Comparison of ENCODE assay signal across 15 cellular contexts in genomic region chr12:39958377-39958776, GRCh38.
DNase-seq lines count a peak whose midpoint lies in the region; ATAC-seq and TF ChIP-seq lines count a peak whose summit lies in the region.
"Had no signal": no experiment of that assay in that cellular context is flagged by ENCODE, and none has a peak within 500 bp of the region (broad histone marks: within the 10 kb centered on the region; RNA-seq: fewer than 3 reads in every experiment).

No MANE protein-coding gene starts in this region.

- no peaks in the 10 kb centered on the region for H3K36me3 ChIP-seq in SK-N-SH (replicated peaks in 1 of 2; ENCODE audit: control insufficient read depth in 1 of 2, insufficient read depth in 2 of 2, low read length in 1 of 2)
- H3K36me3 ChIP-seq in Karpas-422 (ENCODE audit: insufficient read depth, low read length) = no peaks in the 10 kb centered on the region
- no peaks in the 10 kb centered on the region for H3K36me3 ChIP-seq in brain microvascular endothelial cell (replicated peaks)
- no peaks in the 10 kb centered on the region for H3K36me3 ChIP-seq in neural progenitor cell
- no peaks in the 10 kb centered on the region for H3K36me3 ChIP-seq in body of pancreas (replicated peaks in 1 of 2; ENCODE audit: insufficient read depth in 1 of 2, low read depth in 2 of 2)

- CTCF ChIA-PET in SK-N-SH (lab: Yijun Ruan, JAX) = no interaction called here

- WGBS in SK-N-SH (ENCODE audit: low lambda C conversion rate) = 79% methylated on average over 3 of the region's 3 CpGs
- 94 to 98% methylated on average over 3 of the region's 3 CpGs for WGBS in body of pancreas, 2 donors

- H3K9me3 Mint-ChIP-seq in neural progenitor cell = peaks cover 3% of the 10 kb centered on the region
- H3K9me3 Mint-ChIP-seq: activated CD4-positive, alpha-beta T cell treated with anti-CD3 and anti-CD28 coated beads, Interleukin-2, amount 10 ng/mL, durations not matched to agents 7 days and 5 days had no signal

- TF ChIP-seq EP300 in SK-N-SH (IDR thresholded peaks at IDR 0.05; ENCODE audit: borderline replicate concordance in 1 of 2, low read depth in 1 of 2, low read length in 1 of 2) = no peak

- DNase-seq in SK-N-SH = no peak
- DNase-seq in Karpas-422 = peak; percentile 46
- DNase-seq in brain microvascular endothelial cell = no peak
- peak; percentile 11 for DNase-seq in neural progenitor cell (ENCODE audit: low spot score)
- no peak for DNase-seq in sciatic nerve (ENCODE audit: low spot score)
- no peak for DNase-seq in body of pancreas
- no peak for DNase-seq in cardiac septum (ENCODE audit: low spot score)
- DNase-seq: activated CD4-positive, alpha-beta T cell treated with anti-CD3 and anti-CD28 coated beads, Interleukin-2, amount 10 ng/mL, durations not matched to agents 7 days and 5 days; AML-193; GDM1; NCI-H226; psoas muscle; substantia nigra had no signal

- no peak for TF ChIP-seq POLR2A in body of pancreas (IDR thresholded peaks at IDR 0.05)

- H3K27me3 ChIP-seq in SK-N-SH (ENCODE audit: insufficient read depth) = no peaks in the 10 kb centered on the region
- H3K27me3 ChIP-seq in Karpas-422 (ENCODE audit: low read length) = no peaks in the 10 kb centered on the region
- H3K27me3 ChIP-seq in brain microvascular endothelial cell (replicated peaks) = no peaks in the 10 kb centered on the region
- no peaks in the 10 kb centered on the region for H3K27me3 ChIP-seq in neural progenitor cell
- H3K27me3 ChIP-seq in body of pancreas = no peaks in the 10 kb centered on the region

- H3K27me3 Mint-ChIP-seq in neural progenitor cell (ENCODE audit: insufficient read depth, low read depth) = no peaks in the 10 kb centered on the region
- H3K27me3 Mint-ChIP-seq: activated CD4-positive, alpha-beta T cell treated with anti-CD3 and anti-CD28 coated beads, Interleukin-2, amount 10 ng/mL, durations not matched to agents 7 days and 5 days had no signal

- H3K9me2 ChIP-seq in SK-N-SH = no peaks in the 10 kb centered on the region
- no peaks in the 10 kb centered on the region for H3K9me2 ChIP-seq in Karpas-422 (replicated peaks; ENCODE audit: insufficient read depth, low read length)

- H3K9me3 ChIP-seq in SK-N-SH (no peaks in the 10 kb centered on the region), Karpas-422 (ENCODE audit: low read length) (no peaks in the 10 kb centered on the region), neural progenitor cell (ENCODE audit: low read depth) (no peaks in the 10 kb centered on the region), body of pancreas (no peaks in the 10 kb centered on the region)
- H3K9me3 ChIP-seq: psoas muscle had no signal

- intact Hi-C loops in sciatic nerve (cut with DNase I) = no loop called here
- intact Hi-C loops in body of pancreas (cut with DNase I) = no loop called here
- intact Hi-C loops in cardiac septum (cut with DNase I) = no loop called here

- peak; percentile 30; the same call in 1 of the 2 replicates for TF ChIP-seq CTCF in SK-N-SH (IDR thresholded peaks at IDR 0.05)
- peak; percentile 31 for TF ChIP-seq CTCF in brain microvascular endothelial cell (IDR thresholded peaks at IDR 0.05; ENCODE audit: low read depth, low read length, missing control alignments)
- peak; percentile 42 for TF ChIP-seq CTCF in neural progenitor cell (IDR thresholded peaks at IDR 0.05)
- no peak for TF ChIP-seq CTCF in body of pancreas (IDR thresholded peaks at IDR 0.05)

- H3K4me1 Mint-ChIP-seq in neural progenitor cell = peaks cover 26% of the 10 kb centered on the region
- H3K4me1 Mint-ChIP-seq: activated CD4-positive, alpha-beta T cell treated with anti-CD3 and anti-CD28 coated beads, Interleukin-2, amount 10 ng/mL, durations not matched to agents 7 days and 5 days had no signal

- H3K4me3 Mint-ChIP-seq in neural progenitor cell = no peak overlapping the region
- H3K4me3 Mint-ChIP-seq: activated CD4-positive, alpha-beta T cell treated with anti-CD3 and anti-CD28 coated beads, Interleukin-2, amount 10 ng/mL, durations not matched to agents 7 days and 5 days had no signal

- H2AFZ ChIP-seq in SK-N-SH (ENCODE audit: low read depth) = no peak overlapping the region
- no peak overlapping the region for H2AFZ ChIP-seq in Karpas-422 (ENCODE audit: low read length)
- H2AFZ ChIP-seq in neural progenitor cell (replicated peaks) = no peak overlapping the region

- H3K4me2 ChIP-seq in SK-N-SH (no peak overlapping the region), Karpas-422 (ENCODE audit: low read depth, low read length, poor library complexity, severe bottlenecking) (no peak overlapping the region), neural progenitor cell (no peak overlapping the region)

- peaks cover 2% of the 10 kb centered on the region for H3K36me3 Mint-ChIP-seq in neural progenitor cell

- H3K4me3 ChIP-seq in SK-N-SH (ENCODE audit: low read depth in 2 of 2, low read length in 1 of 2) = no peak overlapping the region
- H3K4me3 ChIP-seq in Karpas-422 (ENCODE audit: low read length) = no peak overlapping the region
- no peak overlapping the region for H3K4me3 ChIP-seq in brain microvascular endothelial cell (ENCODE audit: low read depth, low read length)
- H3K4me3 ChIP-seq in neural progenitor cell = no peak overlapping the region
- H3K4me3 ChIP-seq in body of pancreas = no peak overlapping the region
- H3K4me3 ChIP-seq: psoas muscle, SK-N-MC had no signal

- H3K27ac ChIP-seq in SK-N-SH (ENCODE audit: low read depth in 2 of 2, low read length in 1 of 2) (no peak overlapping the region), Karpas-422 (ENCODE audit: low read length) (no peak overlapping the region), brain microvascular endothelial cell (no peak overlapping the region), neural progenitor cell (no peak overlapping the region), body of pancreas (no peak overlapping the region)
- H3K27ac ChIP-seq: psoas muscle, SK-N-MC had no signal

- H4K20me1 ChIP-seq in SK-N-SH (ENCODE audit: insufficient read depth) (no peaks in the 10 kb centered on the region), Karpas-422 (ENCODE audit: insufficient read depth, low read depth, low read length) (no peaks in the 10 kb centered on the region), neural progenitor cell (ENCODE audit: low read depth) (no peaks in the 10 kb centered on the region)

- ATAC-seq in SK-N-SH treated with all-trans-retinoic acid at 6 μM for 48 hours = no peak
- no peak for ATAC-seq in sciatic nerve
- no peak for ATAC-seq in body of pancreas
- ATAC-seq: psoas muscle had no signal

- no peak overlapping the region for H3K27ac Mint-ChIP-seq in neural progenitor cell
- H3K27ac Mint-ChIP-seq: activated CD4-positive, alpha-beta T cell treated with anti-CD3 and anti-CD28 coated beads, Interleukin-2, amount 10 ng/mL, durations not matched to agents 7 days and 5 days had no signal

- peak; percentile 18; the same call in 1 of the 2 replicates for TF ChIP-seq RAD21 in SK-N-SH (IDR thresholded peaks at IDR 0.05; ENCODE audit: low read length)

- H3F3A ChIP-seq in SK-N-SH (replicated peaks; ENCODE audit: insufficient read depth) (no peaks in the 10 kb centered on the region), neural progenitor cell (ENCODE audit: low read depth) (no peaks in the 10 kb centered on the region)

- in situ Hi-C loops in brain microvascular endothelial cell (cut with HindIII; ENCODE audit: low pct_ligation_motif_present, low sequenced_read_pairs) = no loop called here

- no peak overlapping the region for H3K9ac ChIP-seq in SK-N-SH
- no peak overlapping the region for H3K9ac ChIP-seq in Karpas-422 (ENCODE audit: low read length)
- H3K9ac ChIP-seq in neural progenitor cell = no peak overlapping the region

- H3K79me2 ChIP-seq in SK-N-SH (ENCODE audit: insufficient read depth) (no peaks in the 10 kb centered on the region), Karpas-422 (ENCODE audit: low read length) (no peaks in the 10 kb centered on the region), neural progenitor cell (ENCODE audit: low read depth) (no peaks in the 10 kb centered on the region)

- POLR2A ChIA-PET in SK-N-SH (lab: Yijun Ruan, JAX) = no interaction called here

- H3K4me1 ChIP-seq in SK-N-SH (ENCODE audit: control insufficient read depth in 1 of 2, insufficient read depth in 2 of 2, low read depth in 1 of 2, low read length in 1 of 2) (no peaks in the 10 kb centered on the region), Karpas-422 (ENCODE audit: low read length) (no peaks in the 10 kb centered on the region), neural progenitor cell (peaks cover 19% of the 10 kb centered on the region), body of pancreas (no peaks in the 10 kb centered on the region)
- H3K4me1 ChIP-seq: psoas muscle had no signal

TF ChIP-seq in SK-N-SH, 30 proteins besides CTCF, POLR2A, EP300 and RAD21 (continues in another document):
- TF ChIP-seq GATA2 (CRISPR knock-in tag; IDR thresholded peaks at IDR 0.05) = no peak
- TF ChIP-seq FOXJ3 (CRISPR knock-in tag; IDR thresholded peaks at IDR 0.05) = no peak

TF ChIP-seq in SK-N-SH treated with all-trans-retinoic acid at 6 μM for 48 hours, 23 proteins besides CTCF, POLR2A, EP300 and RAD21 (continues in another document):
- TF ChIP-seq RARB (CRISPR knock-in tag; IDR thresholded peaks at IDR 0.05) (no peak), BACH2 (CRISPR knock-in tag; IDR thresholded peaks at IDR 0.05; ENCODE audit: borderline replicate concordance) (no peak), ZNF70 (CRISPR knock-in tag; IDR thresholded peaks at IDR 0.05) (no peak), ZNF565 (CRISPR knock-in tag; conservative IDR thresholded peaks at IDR 0.05; ENCODE audit: low read depth) (no peak), TOX (CRISPR knock-in tag; IDR thresholded peaks at IDR 0.05; ENCODE audit: borderline replicate concordance) (no peak), TSHZ2 (CRISPR knock-in tag; IDR thresholded peaks at IDR 0.05) (no peak)

Comparison
In these comparisons a context has a peak if more than half of its experiments do, and no peak if none do; other contexts are left out.
1. DNase-seq: peak in Karpas-422 (single experiment) and neural progenitor cell (single experiment); none in SK-N-SH (single experiment), brain microvascular endothelial cell (single experiment), sciatic nerve (single experiment), body of pancreas (0 of 4) and cardiac septum (single experiment).
2. CTCF ChIP-seq: peak in SK-N-SH (single experiment), brain microvascular endothelial cell (single experiment) and neural progenitor cell (single experiment); none in body of pancreas (0 of 7).